Comparison of ENCODE assay signal across 25 cellular contexts in genomic region chr1:81118550-81118949, GRCh38.
"Had no signal": no experiment of that assay in that cellular context is flagged by ENCODE, and none has a peak within 500 bp of the region (broad histone marks: within the 10 kb centered on the region; RNA-seq: fewer than 3 reads in every experiment).

No MANE protein-coding gene starts in this region.

- H2AFZ ChIP-seq: neural progenitor cell had no signal

- H3K36me3 ChIP-seq: brain microvascular endothelial cell, esophagus squamous epithelium, left lung, neural progenitor cell, stomach, suprapubic skin, tibial nerve had no signal

- H3K4me3 Mint-ChIP-seq: activated CD8-positive, alpha-beta T cell treated with anti-CD3 and anti-CD28 coated beads, Interleukin-2, amount 10 ng/mL, durations not matched to agents 7 days and 5 days; activated naive CD4-positive, alpha-beta T cell treated with anti-CD3 and anti-CD28 coated beads, Interleukin-2, amount 50 U/mL, for 24 hours; central memory CD8-positive, alpha-beta T cell; naive thymus-derived CD8-positive, alpha-beta T cell; neural progenitor cell; stimulated activated memory B cell treated with anti-CD40 and anti-IgM and Interleukin-4, amounts not matched to agents 10 μg/mL and 1 μg/mL and 100 μg/mL, for 72 hours had no signal

- H3K9ac ChIP-seq: neural progenitor cell had no signal

- H3K9me3 ChIP-seq: esophagus squamous epithelium, left lung, stomach, suprapubic skin, tibial nerve had no signal

- H3K27me3 ChIP-seq: brain microvascular endothelial cell, esophagus squamous epithelium, left lung, neural progenitor cell, stomach, suprapubic skin, tibial nerve had no signal

- H3K27ac ChIP-seq: brain microvascular endothelial cell, esophagus squamous epithelium, left lung, neural progenitor cell, stomach, suprapubic skin, tibial nerve had no signal

- ATAC-seq: activated CD8-positive, alpha-beta T cell treated with anti-CD3 and anti-CD28 coated beads, Interleukin-2, amount 10 ng/mL, durations not matched to agents 7 days and 5 days; left lung; naive thymus-derived CD8-positive, alpha-beta T cell; sciatic nerve; stimulated activated memory B cell treated with anti-CD40 and anti-IgM and Interleukin-4, amounts not matched to agents 10 μg/mL and 1 μg/mL and 100 μg/mL, for 72 hours had no signal

- H3K27ac Mint-ChIP-seq: activated CD8-positive, alpha-beta T cell treated with anti-CD3 and anti-CD28 coated beads, Interleukin-2, amount 10 ng/mL, durations not matched to agents 7 days and 5 days; activated naive CD4-positive, alpha-beta T cell treated with anti-CD3 and anti-CD28 coated beads, Interleukin-2, amount 50 U/mL, for 24 hours; naive thymus-derived CD8-positive, alpha-beta T cell; neural progenitor cell; stimulated activated memory B cell treated with anti-CD40 and anti-IgM and Interleukin-4, amounts not matched to agents 10 μg/mL and 1 μg/mL and 100 μg/mL, for 72 hours had no signal

- H3K4me3 ChIP-seq: esophagus squamous epithelium, left lung, lung, neural progenitor cell, stomach, suprapubic skin, tibial nerve had no signal

- H3K4me1 Mint-ChIP-seq: activated naive CD4-positive, alpha-beta T cell treated with anti-CD3 and anti-CD28 coated beads, Interleukin-2, amount 50 U/mL, for 24 hours; central memory CD8-positive, alpha-beta T cell; naive thymus-derived CD8-positive, alpha-beta T cell; neural progenitor cell; stimulated activated memory B cell treated with anti-CD40 and anti-IgM and Interleukin-4, amounts not matched to agents 10 μg/mL and 1 μg/mL and 100 μg/mL, for 72 hours had no signal

- H3K4me2 ChIP-seq: neural progenitor cell had no signal

- FAIRE-seq: colon, kidney, small intestine, TTC549 had no signal

- H3K4me1 ChIP-seq: esophagus squamous epithelium, left lung, neural progenitor cell, stomach, suprapubic skin, tibial nerve had no signal

- DNase-seq: activated CD4-positive, alpha-beta T cell treated with anti-CD3 and anti-CD28 coated beads for 1 hour; activated CD4-positive, alpha-beta T cell treated with anti-CD3 and anti-CD28 coated beads, Interleukin-2, amount 50 U/mL, for 1 hour; activated CD8-positive, alpha-beta T cell treated with anti-CD3 and anti-CD28 coated beads, Interleukin-2, amount 10 ng/mL, durations not matched to agents 7 days and 5 days; activated gamma-delta T cell treated with Interleukin-2 at 50 U/mL for 16 hours; aorta; brain microvascular endothelial cell; effector memory CD4-positive, alpha-beta T cell; esophagus squamous epithelium; kidney; left lung; naive thymus-derived CD8-positive, alpha-beta T cell; posterior cingulate gyrus; small intestine; stimulated activated CD4-positive, alpha-beta T cell treated with anti-CD3 and anti-CD28 coated beads, Interleukin-15, amount 100 ng/mL, for 24 hours; stomach had no signal

- H3K36me3 Mint-ChIP-seq: activated naive CD4-positive, alpha-beta T cell treated with anti-CD3 and anti-CD28 coated beads, Interleukin-2, amount 50 U/mL, for 24 hours; naive thymus-derived CD8-positive, alpha-beta T cell; neural progenitor cell; stimulated activated memory B cell treated with anti-CD40 and anti-IgM and Interleukin-4, amounts not matched to agents 10 μg/mL and 1 μg/mL and 100 μg/mL, for 72 hours had no signal

- H3K9me3 Mint-ChIP-seq: activated naive CD4-positive, alpha-beta T cell treated with anti-CD3 and anti-CD28 coated beads, Interleukin-2, amount 50 U/mL, for 24 hours had no signal

- H3K27me3 Mint-ChIP-seq: activated naive CD4-positive, alpha-beta T cell treated with anti-CD3 and anti-CD28 coated beads, Interleukin-2, amount 50 U/mL, for 24 hours; central memory CD8-positive, alpha-beta T cell; naive thymus-derived CD8-positive, alpha-beta T cell; stimulated activated memory B cell treated with anti-CD40 and anti-IgM and Interleukin-4, amounts not matched to agents 10 μg/mL and 1 μg/mL and 100 μg/mL, for 72 hours had no signal
